Comparison of ENCODE assay signal across 27 cellular contexts in genomic region chr6:127581576-127581975, GRCh38. TPM values are rescaled to one million over a fixed set of nuclear protein-coding genes. Genes with fewer than 3 reads are reported as not detected.
A peak's percentile ranks its signal among the peaks of the same experiment; 100 is the strongest.
DNase-seq lines count a peak whose midpoint lies in the region; ATAC-seq and TF ChIP-seq lines count a peak whose summit lies in the region.
"Had no signal": no experiment of that assay in that cellular context is flagged by ENCODE, and none has a peak within 500 bp of the region (broad histone marks: within the 10 kb centered on the region; RNA-seq: fewer than 3 reads in every experiment).

No MANE protein-coding gene starts in this region.

- no peaks in the 10 kb centered on the region for H3K36me3 Mint-ChIP-seq in activated CD4-positive, alpha-beta T cell treated with anti-CD3 and anti-CD28 coated beads for 36 hours (ENCODE audit: low read depth)
- H3K36me3 Mint-ChIP-seq: CD4-positive, alpha-beta memory T cell had no signal

- no peaks in the 10 kb centered on the region for H3K9me3 ChIP-seq in HCT116 (ENCODE audit: control insufficient read depth in 1 of 2, insufficient read depth in 1 of 2, low read depth in 1 of 2, low read length in 2 of 2)
- H3K9me3 ChIP-seq: BLaER1 treated with 17β-estradiol and CSF1 and Interleukin-3, amounts not matched to agents 10 nM and 100 nM; Caco-2; SJSA1 had no signal

- intact Hi-C loops in activated CD4-positive, alpha-beta T cell treated with anti-CD3 and anti-CD28 coated beads for 36 hours (cut with DNase I, micrococcal nuclease) = no loop called here
- intact Hi-C loops in HCT116 (cut with micrococcal nuclease) = no loop called here

- H3K4me3 ChIP-seq in HCT116 (replicated peaks in 1 of 2; ENCODE audit: low read depth in 1 of 2, low read length in 2 of 2) = no peak overlapping the region
- H3K4me3 ChIP-seq: BLaER1 treated with 17β-estradiol and CSF1 and Interleukin-3, amounts not matched to agents 10 nM and 100 nM; GM23338; MG63; SJSA1 had no signal

- TF ChIP-seq CTCF in HCT116 (IDR thresholded peaks at IDR 0.05 in 2 of 3, conservative IDR thresholded peaks at IDR 0.05 in 1 of 3; ENCODE audit: borderline replicate concordance in 1 of 3, insufficient read depth in 1 of 3, low read depth in 2 of 3, low read length in 2 of 3) = no peak

- RAD21 ChIA-PET in HCT116 (lab: Charles Lee; ENCODE audit: low non-redundant PET in 1 of 2, low total read pairs in 2 of 2, uncharacterized antibody in 2 of 2, unreplicated experiment in 2 of 2) = no interaction called here

- peak; percentile 53 for ATAC-seq in activated CD4-positive, alpha-beta T cell treated with anti-CD3 and anti-CD28 coated beads for 36 hours
- ATAC-seq in HCT116 (no peak), GM21619 (IDR thresholded peaks at IDR 0.05; ENCODE audit: unreplicated experiment) (no peak)
- peak; percentile 55 for ATAC-seq in stimulated activated naive CD8-positive, alpha-beta T cell treated with anti-CD3 and anti-CD28 coated beads, Interleukin-15, amount 100 ng/mL, for 72 hours
- ATAC-seq: GM23338 had no signal

- H3K27me3 Mint-ChIP-seq in activated CD4-positive, alpha-beta T cell treated with anti-CD3 and anti-CD28 coated beads for 36 hours = peaks cover 9% of the 10 kb centered on the region
- H3K27me3 Mint-ChIP-seq in stimulated activated naive CD8-positive, alpha-beta T cell treated with anti-CD3 and anti-CD28 coated beads, Interleukin-15, amount 100 ng/mL, for 72 hours = peaks cover 19% of the 10 kb centered on the region

- peak overlapping the region; percentile 3 for H2AFZ ChIP-seq in HCT116 (ENCODE audit: low read depth, low read length, poor library complexity, severe bottlenecking)
- H2AFZ ChIP-seq: GM23338 had no signal

- no peak for DNase-seq in activated CD4-positive, alpha-beta T cell treated with anti-CD3 and anti-CD28 coated beads for 36 hours
- DNase-seq in activated CD4-positive, alpha-beta T cell treated with anti-CD3 and anti-CD28 coated beads for 48 hours = no peak
- no peak for DNase-seq in HCT116 (ENCODE audit: low read depth, low spot score)
- DNase-seq in NCI-H226 = peak; percentile 12
- DNase-seq in stimulated activated naive CD8-positive, alpha-beta T cell treated with anti-CD3 and anti-CD28 coated beads, Interleukin-15, amount 100 ng/mL, for 72 hours = no peak
- no peak for DNase-seq in NCI-H524 treated with DMSO at 0.1 percent for 48 hours (lab: John Stamatoyannopoulos, UW)
- no peak for DNase-seq in activated CD8-positive, alpha-beta memory T cell treated with anti-CD3 and anti-CD28 coated beads, Interleukin-2, amount 50 U/mL, for 48 hours
- DNase-seq: 8988T; Caco-2; CD4-positive, alpha-beta memory T cell; DMS 273 treated with DMSO at 0.1 percent for 48 hours; HCEC 1CT; MG63; NCI-H1048; NCI-H1417 treated with DMSO at 0.1 percent for 48 hours; NCI-H1930; NCI-H2227 treated with DMSO at 0.1 percent for 48 hours; NCI-H510A treated with DMSO at 0.1 percent for 48 hours; NCI-H774; OCI-M1 had no signal

- TF ChIP-seq RAD21 in HCT116 (IDR thresholded peaks at IDR 0.05; ENCODE audit: low read depth) = no peak

- peaks cover 13 to 21% of the 10 kb centered on the region in 2 experiments for H3K4me1 ChIP-seq in HCT116 (ENCODE audit: control insufficient read depth in 1 of 2, insufficient read depth in 2 of 2, low read length in 2 of 2)
- H3K4me1 ChIP-seq: Caco-2 had no signal

- no peaks in the 10 kb centered on the region for H3K4me1 Mint-ChIP-seq in activated CD4-positive, alpha-beta T cell treated with anti-CD3 and anti-CD28 coated beads for 36 hours
- no peaks in the 10 kb centered on the region for H3K4me1 Mint-ChIP-seq in stimulated activated naive CD8-positive, alpha-beta T cell treated with anti-CD3 and anti-CD28 coated beads, Interleukin-15, amount 100 ng/mL, for 72 hours

- no peak overlapping the region for H3K4me2 ChIP-seq in HCT116 (ENCODE audit: low read length)
- H3K4me2 ChIP-seq: BLaER1 treated with 17β-estradiol and CSF1 and Interleukin-3, amounts not matched to agents 10 nM and 100 nM; GM23338 had no signal

- H3K27ac ChIP-seq in HCT116 (ENCODE audit: low read depth, low read length) = no peak overlapping the region
- H3K27ac ChIP-seq: BLaER1 treated with 17β-estradiol and CSF1 and Interleukin-3, amounts not matched to agents 10 nM and 100 nM; SJSA1 had no signal

- H3K4me3 Mint-ChIP-seq in activated CD4-positive, alpha-beta T cell treated with anti-CD3 and anti-CD28 coated beads for 36 hours = no peak overlapping the region
- no peak overlapping the region for H3K4me3 Mint-ChIP-seq in stimulated activated naive CD8-positive, alpha-beta T cell treated with anti-CD3 and anti-CD28 coated beads, Interleukin-15, amount 100 ng/mL, for 72 hours
- H3K4me3 Mint-ChIP-seq: CD4-positive, alpha-beta memory T cell; GM23338 had no signal

- H4K20me1 ChIP-seq in HCT116 (ENCODE audit: insufficient read depth) = no peaks in the 10 kb centered on the region
- H4K20me1 ChIP-seq: BLaER1 treated with 17β-estradiol and CSF1 and Interleukin-3, amounts not matched to agents 10 nM and 100 nM had no signal

- CTCF ChIA-PET in activated CD4-positive, alpha-beta T cell treated with anti-CD3 and anti-CD28 coated beads for 36 hours (lab: Charles Lee) = interaction anchor here (0.9 kb wide), 1 partner anchor 65 kb away, joined by 3 read pairs; no protein-coding TSS in a partner anchor
- CTCF ChIA-PET in HCT116 (lab: Charles Lee) = no interaction called here

- no peaks in the 10 kb centered on the region for H3K79me2 ChIP-seq in HCT116 (ENCODE audit: insufficient read depth, low read length)

- H3K9ac ChIP-seq in HCT116 (ENCODE audit: low read length) = no peak overlapping the region
- H3K9ac ChIP-seq: BLaER1 treated with 17β-estradiol and CSF1 and Interleukin-3, amounts not matched to agents 10 nM and 100 nM had no signal

- no TSS peak for BruUV-seq in HCT116 (replicated peaks; lab: Mats Ljungman, UMichigan)

- H3K36me3 ChIP-seq in HCT116 (ENCODE audit: control insufficient read depth in 1 of 2, insufficient read depth in 2 of 2, low read length in 2 of 2) = no peaks in the 10 kb centered on the region
- H3K36me3 ChIP-seq: BLaER1 treated with 17β-estradiol and CSF1 and Interleukin-3, amounts not matched to agents 10 nM and 100 nM; MG63; SJSA1 had no signal

- no peak overlapping the region for H3K27ac Mint-ChIP-seq in activated CD4-positive, alpha-beta T cell treated with anti-CD3 and anti-CD28 coated beads for 36 hours
- H3K27ac Mint-ChIP-seq in stimulated activated naive CD8-positive, alpha-beta T cell treated with anti-CD3 and anti-CD28 coated beads, Interleukin-15, amount 100 ng/mL, for 72 hours = no peak overlapping the region
- H3K27ac Mint-ChIP-seq: CD4-positive, alpha-beta memory T cell; GM23338 had no signal

- no peaks in the 10 kb centered on the region for H3K27me3 ChIP-seq in HCT116 (ENCODE audit: insufficient read depth, low read length)
- H3K27me3 ChIP-seq: BLaER1 treated with 17β-estradiol and CSF1 and Interleukin-3, amounts not matched to agents 10 nM and 100 nM; MG63; SJSA1 had no signal

- H3K9me3 Mint-ChIP-seq in activated CD4-positive, alpha-beta T cell treated with anti-CD3 and anti-CD28 coated beads for 36 hours (ENCODE audit: low read depth) = no peaks in the 10 kb centered on the region
- H3K9me3 Mint-ChIP-seq in stimulated activated naive CD8-positive, alpha-beta T cell treated with anti-CD3 and anti-CD28 coated beads, Interleukin-15, amount 100 ng/mL, for 72 hours = no peaks in the 10 kb centered on the region
- H3K9me3 Mint-ChIP-seq: CD4-positive, alpha-beta memory T cell; GM23338 had no signal

- no peaks in the 10 kb centered on the region for H3K9me2 ChIP-seq in HCT116 (ENCODE audit: insufficient read depth)

- TF ChIP-seq POLR2A in HCT116 (IDR thresholded peaks at IDR 0.05; ENCODE audit: borderline replicate concordance, extremely low read depth, insufficient read depth, insufficient read length) = no peak

- POLR2A ChIA-PET in activated CD4-positive, alpha-beta T cell treated with anti-CD3 and anti-CD28 coated beads for 36 hours (lab: Charles Lee) = no interaction called here
- POLR2A ChIA-PET in HCT116 (lab: Charles Lee) = no interaction called here

TF ChIP-seq in HCT116, 20 proteins besides CTCF, POLR2A, EP300 and RAD21:
- TF ChIP-seq SRF (IDR thresholded peaks at IDR 0.05; ENCODE audit: low read depth) (0 out of 2 replicates have a peak, but pooled peaks have one; percentile 49), ZBTB33 (IDR thresholded peaks at IDR 0.05; ENCODE audit: extremely low read depth, insufficient replicate concordance, low read length) (no peak), MAX (IDR thresholded peaks at IDR 0.05) (no peak), CBX3 (IDR thresholded peaks at IDR 0.05; ENCODE audit: low read depth) (no peak)

RNA-seq across cellular contexts. Expression of gene C6orf58, which starts 4.6 kb away (rescaled TPM):
- not detected for total RNA-seq in activated CD4-positive, alpha-beta T cell treated with anti-CD3 and anti-CD28 coated beads for 36 hours
- total RNA-seq in HCT116 (2021; ENCODE audit: unreplicated experiment) = 0.20 TPM
- 0.05 TPM in 1 of 2 replicates, not detected in the other for polyA plus RNA-seq in HCT116 (2012)
- total RNA-seq: Caco-2; CD4-positive, alpha-beta memory T cell; G401; GM23338; LHCN-M2; SJSA1; T-helper 1 cell treated with Interleukin-12 subunit alpha and Interleukin-12 subunit beta and Interleukin-4 antibody, amounts not matched to agents 30 ng/mL and 1 ng/mL, for 36 hours had no signal

Comparison
In these comparisons a context has a peak if more than half of its experiments do, and no peak if none do; other contexts are left out.
1. ATAC-seq: peak in activated CD4-positive, alpha-beta T cell treated with anti-CD3 and anti-CD28 coated beads for 36 hours (single experiment) and stimulated activated naive CD8-positive, alpha-beta T cell treated with anti-CD3 and anti-CD28 coated beads, Interleukin-15, amount 100 ng/mL, for 72 hours (single experiment); none in HCT116 (single experiment) and GM21619 (single experiment).